Comparison of ENCODE assay signal across 1 cellular context in the genomic region with DNA sequence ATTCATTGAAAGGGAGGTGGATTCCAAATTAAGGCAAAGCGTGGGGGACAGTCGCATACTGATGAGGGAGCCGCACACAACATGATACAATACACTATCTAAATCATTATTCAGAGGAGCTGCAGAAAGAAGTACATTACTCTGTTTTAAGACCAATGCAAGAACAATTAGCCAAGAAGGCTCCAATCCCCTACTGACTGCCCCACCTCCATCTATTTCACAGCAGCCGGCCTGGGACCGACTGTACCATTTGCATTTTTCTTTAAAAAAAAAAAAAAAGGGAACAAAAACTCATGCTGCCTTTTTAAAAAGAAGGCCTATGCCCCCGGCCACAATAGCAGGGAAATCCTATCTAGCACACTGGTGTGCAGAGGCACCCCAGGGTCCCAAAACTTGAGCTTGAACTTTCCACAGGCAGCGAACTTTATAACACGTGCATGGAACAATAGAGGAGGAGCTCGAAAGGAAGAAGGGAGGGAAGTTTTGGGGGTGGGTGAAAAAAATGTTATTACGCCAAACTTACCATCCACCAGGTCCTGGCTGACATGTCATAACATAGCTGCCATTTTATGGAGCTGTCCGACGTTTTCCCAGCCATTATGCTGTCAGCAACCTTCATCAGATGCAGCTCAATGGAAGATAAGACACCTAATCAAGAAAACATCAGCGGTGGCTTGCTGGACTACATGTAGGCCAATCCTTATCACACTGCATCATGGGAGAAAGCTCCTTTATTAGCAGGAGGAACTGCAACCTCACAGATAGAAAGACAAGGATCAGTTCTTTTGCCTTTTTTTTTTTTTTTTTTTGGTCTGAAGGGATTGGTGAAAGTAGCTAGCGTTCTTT.
TF ChIP-seq lines count a peak whose summit lies in the region.

No MANE protein-coding gene starts in this region.

TF ChIP-seq in K562, 482 proteins besides CTCF, POLR2A, EP300 and RAD21 (continued from another document and continues in another):
- no peak for TF ChIP-seq HDAC8 (tag; IDR thresholded peaks at IDR 0.05)
- TF ChIP-seq, protein P1, sequence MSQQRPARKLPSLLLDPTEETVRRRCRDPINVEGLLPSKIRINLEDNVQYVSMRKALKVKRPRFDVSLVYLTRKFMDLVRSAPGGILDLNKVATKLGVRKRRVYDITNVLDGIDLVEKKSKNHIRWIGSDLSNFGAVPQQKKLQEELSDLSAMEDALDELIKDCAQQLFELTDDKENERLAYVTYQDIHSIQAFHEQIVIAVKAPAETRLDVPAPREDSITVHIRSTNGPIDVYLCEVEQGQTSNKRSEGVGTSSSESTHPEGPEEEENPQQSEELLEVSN (IDR thresholded peaks at IDR 0.05; ENCODE audit: borderline replicate concordance in 1 of 2, extremely low read depth in 1 of 2, insufficient read depth in 1 of 2, insufficient read length in 1 of 2, low read depth in 1 of 2, low read length in 1 of 2, poor library complexity in 1 of 2, severe bottlenecking in 1 of 2): no peak
- TF ChIP-seq ZNF146 (CRISPR knock-in tag; IDR thresholded peaks at IDR 0.05; ENCODE audit: unreplicated experiment): no peak
- TF ChIP-seq ZNF174 (CRISPR knock-in tag; IDR thresholded peaks at IDR 0.05): no peak
- no peak for TF ChIP-seq TARDBP (IDR thresholded peaks at IDR 0.05)
- no peak for TF ChIP-seq U2AF1 (optimal IDR thresholded peaks at IDR 0.05; ENCODE audit: low read depth, low read length)
- no peak for TF ChIP-seq ZNF561 (CRISPR knock-in tag; conservative IDR thresholded peaks at IDR 0.05)
- TF ChIP-seq SMARCE1 (IDR thresholded peaks at IDR 0.05): peak; percentile 25; the same call in 1 of the 2 replicates
- no peak for TF ChIP-seq RHOXF2B (CRISPR knock-in tag; conservative IDR thresholded peaks at IDR 0.05)
- TF ChIP-seq, protein P2, sequence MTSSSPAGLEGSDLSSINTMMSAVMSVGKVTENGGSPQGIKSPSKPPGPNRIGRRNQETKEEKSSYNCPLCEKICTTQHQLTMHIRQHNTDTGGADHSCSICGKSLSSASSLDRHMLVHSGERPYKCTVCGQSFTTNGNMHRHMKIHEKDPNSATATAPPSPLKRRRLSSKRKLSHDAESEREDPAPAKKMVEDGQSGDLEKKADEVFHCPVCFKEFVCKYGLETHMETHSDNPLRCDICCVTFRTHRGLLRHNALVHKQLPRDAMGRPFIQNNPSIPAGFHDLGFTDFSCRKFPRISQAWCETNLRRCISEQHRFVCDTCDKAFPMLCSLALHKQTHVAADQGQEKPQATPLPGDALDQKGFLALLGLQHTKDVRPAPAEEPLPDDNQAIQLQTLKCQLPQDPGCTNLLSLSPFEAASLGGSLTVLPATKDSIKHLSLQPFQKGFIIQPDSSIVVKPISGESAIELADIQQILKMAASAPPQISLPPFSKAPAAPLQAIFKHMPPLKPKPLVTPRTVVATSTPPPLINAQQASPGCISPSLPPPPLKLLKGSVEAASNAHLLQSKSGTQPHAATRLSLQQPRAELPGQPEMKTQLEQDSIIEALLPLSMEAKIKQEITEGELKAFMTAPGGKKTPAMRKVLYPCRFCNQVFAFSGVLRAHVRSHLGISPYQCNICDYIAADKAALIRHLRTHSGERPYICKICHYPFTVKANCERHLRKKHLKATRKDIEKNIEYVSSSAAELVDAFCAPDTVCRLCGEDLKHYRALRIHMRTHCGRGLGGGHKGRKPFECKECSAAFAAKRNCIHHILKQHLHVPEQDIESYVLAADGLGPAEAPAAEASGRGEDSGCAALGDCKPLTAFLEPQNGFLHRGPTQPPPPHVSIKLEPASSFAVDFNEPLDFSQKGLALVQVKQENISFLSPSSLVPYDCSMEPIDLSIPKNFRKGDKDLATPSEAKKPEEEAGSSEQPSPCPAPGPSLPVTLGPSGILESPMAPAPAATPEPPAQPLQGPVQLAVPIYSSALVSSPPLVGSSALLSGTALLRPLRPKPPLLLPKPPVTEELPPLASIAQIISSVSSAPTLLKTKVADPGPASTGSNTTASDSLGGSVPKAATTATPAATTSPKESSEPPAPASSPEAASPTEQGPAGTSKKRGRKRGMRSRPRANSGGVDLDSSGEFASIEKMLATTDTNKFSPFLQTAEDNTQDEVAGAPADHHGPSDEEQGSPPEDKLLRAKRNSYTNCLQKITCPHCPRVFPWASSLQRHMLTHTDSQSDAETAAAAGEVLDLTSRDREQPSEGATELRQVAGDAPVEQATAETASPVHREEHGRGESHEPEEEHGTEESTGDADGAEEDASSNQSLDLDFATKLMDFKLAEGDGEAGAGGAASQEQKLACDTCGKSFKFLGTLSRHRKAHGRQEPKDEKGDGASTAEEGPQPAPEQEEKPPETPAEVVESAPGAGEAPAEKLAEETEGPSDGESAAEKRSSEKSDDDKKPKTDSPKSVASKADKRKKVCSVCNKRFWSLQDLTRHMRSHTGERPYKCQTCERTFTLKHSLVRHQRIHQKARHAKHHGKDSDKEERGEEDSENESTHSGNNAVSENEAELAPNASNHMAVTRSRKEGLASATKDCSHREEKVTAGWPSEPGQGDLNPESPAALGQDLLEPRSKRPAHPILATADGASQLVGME (CRISPR knock-in tag; IDR thresholded peaks at IDR 0.05): no peak
- TF ChIP-seq RFX5 (IDR thresholded peaks at IDR 0.05; ENCODE audit: low read depth, low read length): no peak
- TF ChIP-seq, protein P3, sequence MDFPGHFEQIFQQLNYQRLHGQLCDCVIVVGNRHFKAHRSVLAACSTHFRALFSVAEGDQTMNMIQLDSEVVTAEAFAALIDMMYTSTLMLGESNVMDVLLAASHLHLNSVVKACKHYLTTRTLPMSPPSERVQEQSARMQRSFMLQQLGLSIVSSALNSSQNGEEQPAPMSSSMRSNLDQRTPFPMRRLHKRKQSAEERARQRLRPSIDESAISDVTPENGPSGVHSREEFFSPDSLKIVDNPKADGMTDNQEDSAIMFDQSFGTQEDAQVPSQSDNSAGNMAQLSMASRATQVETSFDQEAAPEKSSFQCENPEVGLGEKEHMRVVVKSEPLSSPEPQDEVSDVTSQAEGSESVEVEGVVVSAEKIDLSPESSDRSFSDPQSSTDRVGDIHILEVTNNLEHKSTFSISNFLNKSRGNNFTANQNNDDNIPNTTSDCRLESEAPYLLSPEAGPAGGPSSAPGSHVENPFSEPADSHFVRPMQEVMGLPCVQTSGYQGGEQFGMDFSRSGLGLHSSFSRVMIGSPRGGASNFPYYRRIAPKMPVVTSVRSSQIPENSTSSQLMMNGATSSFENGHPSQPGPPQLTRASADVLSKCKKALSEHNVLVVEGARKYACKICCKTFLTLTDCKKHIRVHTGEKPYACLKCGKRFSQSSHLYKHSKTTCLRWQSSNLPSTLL (IDR thresholded peaks at IDR 0.05): no peak
- TF ChIP-seq ZNF57 (CRISPR knock-in tag; IDR thresholded peaks at IDR 0.05): no peak
- no peak for TF ChIP-seq ELF4 (CRISPR knock-in tag; IDR thresholded peaks at IDR 0.05)
- no peak for TF ChIP-seq PURB (CRISPR knock-in tag; IDR thresholded peaks at IDR 0.05; ENCODE audit: low read depth)
- no peak for TF ChIP-seq SETDB1 (IDR thresholded peaks at IDR 0.05; ENCODE audit: low read length)
- no peak for TF ChIP-seq ZNF77 (CRISPR knock-in tag; IDR thresholded peaks at IDR 0.05)
- no peak for TF ChIP-seq SUPT5H (IDR thresholded peaks at IDR 0.05)
- TF ChIP-seq ZNF766 (CRISPR knock-in tag; conservative IDR thresholded peaks at IDR 0.05): no peak; the same call in 1 of the 2 replicates
- no peak for TF ChIP-seq FOSL1 (tag; conservative IDR thresholded peaks at IDR 0.05)
- no peak for TF ChIP-seq FIP1L1 (IDR thresholded peaks at IDR 0.05; ENCODE audit: low read depth, low read length, poor library complexity, severe bottlenecking)
- no peak for TF ChIP-seq SMAD2 (IDR thresholded peaks at IDR 0.05; ENCODE audit: low read depth, low read length)
- TF ChIP-seq, protein P4, sequence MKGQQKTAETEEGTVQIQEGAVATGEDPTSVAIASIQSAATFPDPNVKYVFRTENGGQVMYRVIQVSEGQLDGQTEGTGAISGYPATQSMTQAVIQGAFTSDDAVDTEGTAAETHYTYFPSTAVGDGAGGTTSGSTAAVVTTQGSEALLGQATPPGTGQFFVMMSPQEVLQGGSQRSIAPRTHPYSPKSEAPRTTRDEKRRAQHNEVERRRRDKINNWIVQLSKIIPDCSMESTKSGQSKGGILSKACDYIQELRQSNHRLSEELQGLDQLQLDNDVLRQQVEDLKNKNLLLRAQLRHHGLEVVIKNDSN (CRISPR knock-in tag; IDR thresholded peaks at IDR 0.05): no peak
- TF ChIP-seq FOXP4 (CRISPR knock-in tag; IDR thresholded peaks at IDR 0.05; ENCODE audit: borderline replicate concordance): no peak
- TF ChIP-seq U2AF2 (optimal IDR thresholded peaks at IDR 0.05; ENCODE audit: low read depth, low read length): no peak
- TF ChIP-seq ZFP91 (CRISPR knock-in tag; IDR thresholded peaks at IDR 0.05): no peak
- TF ChIP-seq DIDO1 (tag; IDR thresholded peaks at IDR 0.05; ENCODE audit: low read depth): no peak
- TF ChIP-seq KAT2B (IDR thresholded peaks at IDR 0.05; ENCODE audit: low read depth, low read length): no peak
- no peak for TF ChIP-seq NCOA1 (IDR thresholded peaks at IDR 0.05; ENCODE audit: low read depth)
- peak; percentile 32; the same call in 1 of the 2 replicates for TF ChIP-seq LEF1 (IDR thresholded peaks at IDR 0.05)
- TF ChIP-seq SAFB2 (IDR thresholded peaks at IDR 0.05; ENCODE audit: borderline replicate concordance, low read depth, low read length, severe bottlenecking): no peak
- TF ChIP-seq HNRNPL (IDR thresholded peaks at IDR 0.05; ENCODE audit: low read depth, low read length): no peak
- no peak for TF ChIP-seq ZNF696 (CRISPR knock-in tag; conservative IDR thresholded peaks at IDR 0.05)
- TF ChIP-seq NFYB (IDR thresholded peaks at IDR 0.05; ENCODE audit: extremely low read depth, insufficient read length): no peak
- no peak for TF ChIP-seq MYNN (IDR thresholded peaks at IDR 0.05)
- no peak for TF ChIP-seq MYNN (CRISPR knock-in tag; IDR thresholded peaks at IDR 0.05)
- TF ChIP-seq SMAD1 (IDR thresholded peaks at IDR 0.05; ENCODE audit: low read depth, low read length, partially characterized antibody): no peak
- no peak for TF ChIP-seq ZBTB17 (CRISPR knock-in tag; IDR thresholded peaks at IDR 0.05)
- TF ChIP-seq MCM2 (IDR thresholded peaks at IDR 0.05; ENCODE audit: low read depth): no peak
- TF ChIP-seq YY1 (IDR thresholded peaks at IDR 0.05; ENCODE audit: borderline replicate concordance in 1 of 3, control insufficient read depth in 1 of 3, extremely low read depth in 1 of 3, insufficient read depth in 3 of 3, insufficient read length in 1 of 3, insufficient replicate concordance in 2 of 3, low read depth in 1 of 3, low read length in 2 of 3): peak; percentile 29 to 89 (median 35)
- TF ChIP-seq BCOR (IDR thresholded peaks at IDR 0.05): no peak
- no peak for TF ChIP-seq ZNF184 (CRISPR knock-in tag; IDR thresholded peaks at IDR 0.05)
- TF ChIP-seq BCLAF1 (IDR thresholded peaks at IDR 0.05; ENCODE audit: borderline replicate concordance in 1 of 2, control insufficient read depth in 1 of 2, low read depth in 2 of 2, low read length in 1 of 2): no peak
- peak; percentile 21; the same call in 1 of the 2 replicates for TF ChIP-seq CBFA2T3 (IDR thresholded peaks at IDR 0.05)
- no peak for TF ChIP-seq XRCC4 (IDR thresholded peaks at IDR 0.05; ENCODE audit: extremely low read depth, insufficient read depth, insufficient read length)
- no peak for TF ChIP-seq PRPF4 (IDR thresholded peaks at IDR 0.05; ENCODE audit: insufficient read depth, low read depth, low read length, poor library complexity, severe bottlenecking)
